Comparison of ENCODE assay signal across 1 cellular context in genomic region chr17:8927395-8927794, GRCh38.
A peak's percentile ranks its signal among the peaks of the same experiment; 100 is the strongest.
TF ChIP-seq lines count a peak whose summit lies in the region.

No MANE protein-coding gene starts in this region.

TF ChIP-seq in HepG2, 621 proteins besides CTCF, POLR2A, EP300 and RAD21:
- TF ChIP-seq TFDP1 (CRISPR knock-in tag; IDR thresholded peaks at IDR 0.05; ENCODE audit: borderline replicate concordance): no peak
- TF ChIP-seq LRRFIP1 (CRISPR knock-in tag; conservative IDR thresholded peaks at IDR 0.05): no peak
- TF ChIP-seq HMGA1 (CRISPR knock-in tag; conservative IDR thresholded peaks at IDR 0.05): no peak
- TF ChIP-seq NR1H2 (CRISPR knock-in tag; IDR thresholded peaks at IDR 0.05; ENCODE audit: borderline replicate concordance, low read depth): no peak
- TF ChIP-seq TP53 (CRISPR knock-in tag; conservative IDR thresholded peaks at IDR 0.05): no peak
- TF ChIP-seq ZNF543 (CRISPR knock-in tag; IDR thresholded peaks at IDR 0.05): no peak
- peak; percentile 60; the same call in 1 of the 2 replicates for TF ChIP-seq ATF7 (IDR thresholded peaks at IDR 0.05)
- TF ChIP-seq ATF7 (CRISPR knock-in tag; IDR thresholded peaks at IDR 0.05): no peak
